Comparison of ENCODE assay signal across 26 cellular contexts in the genomic region with DNA sequence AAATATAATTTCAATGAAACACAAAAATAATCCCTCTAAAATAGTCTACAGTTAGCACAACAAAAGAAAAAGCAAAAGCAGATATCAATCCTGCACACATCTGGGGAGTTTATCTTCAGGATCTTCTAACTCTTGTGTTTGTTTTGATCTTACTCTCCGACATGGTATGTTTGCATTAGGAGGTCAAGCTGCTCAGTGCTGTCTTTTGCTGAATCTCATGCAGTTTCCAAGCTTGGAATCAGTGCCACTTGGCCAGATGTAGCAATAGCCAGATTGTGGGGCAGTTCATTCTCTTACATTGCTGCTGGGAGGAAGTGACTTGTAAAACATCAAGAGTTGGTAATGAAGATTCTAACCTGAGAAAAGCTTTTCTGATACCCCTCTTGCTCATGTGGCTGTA. TPM values are rescaled to one million over a fixed set of nuclear protein-coding genes. Genes with fewer than 3 reads are reported as not detected.
DNase-seq lines count a peak whose midpoint lies in the region; ATAC-seq and TF ChIP-seq lines count a peak whose summit lies in the region.
"Had no signal": no experiment of that assay in that cellular context is flagged by ENCODE, and none has a peak within 500 bp of the region (broad histone marks: within the 10 kb centered on the region; RNA-seq: fewer than 3 reads in every experiment).

No MANE protein-coding gene starts in this region.

- H3K36me3 ChIP-seq in trophoblast cell (ENCODE audit: control insufficient read depth in 1 of 2, insufficient read depth in 2 of 2, low read length in 2 of 2) (peaks cover 2 to 4% of the 10 kb centered on the region in 2 experiments), tibial nerve (peaks cover 0 to 64% (median 6%) of the 10 kb centered on the region in 3 donors)

- no peak overlapping the region for H4K12ac ChIP-seq in trophoblast cell (ENCODE audit: low read depth, low read length)

- no peak overlapping the region for H3K4me3 Mint-ChIP-seq in activated CD8-positive, alpha-beta T cell treated with anti-CD3 and anti-CD28 coated beads for 36 hours
- H3K4me3 Mint-ChIP-seq: activated CD4-positive, alpha-beta memory T cell treated with anti-CD3 and anti-CD28 coated beads, Interleukin-2, amount 10 ng/mL, durations not matched to agents 7 days and 5 days; activated naive CD4-positive, alpha-beta T cell treated with anti-CD3 and anti-CD28 coated beads for 36 hours; CD8-positive, alpha-beta memory T cell; T-helper 2 cell treated with Interferon-gamma antibody and Interleukin-4, amounts not matched to agents 5 μg/mL and 100 μg/mL, for 36 hours had no signal

- DNase-seq in LNCaP clone FGC (ENCODE audit: low read depth), result peak; percentile 80
- DNase-seq in activated CD8-positive, alpha-beta T cell treated with anti-CD3 and anti-CD28 coated beads for 36 hours, result no peak
- peak; percentile 86 for DNase-seq in fibroblast of villous mesenchyme (ENCODE audit: low read depth)
- DNase-seq in trophoblast cell, result peak in 1 of 2 donors; percentile 28
- no peak for DNase-seq in tibial nerve (ENCODE audit: low spot score in 2 of 2)
- DNase-seq: activated CD4-positive, alpha-beta memory T cell treated with anti-CD3 and anti-CD28 coated beads, Interleukin-2, amount 10 ng/mL, durations not matched to agents 7 days and 5 days; activated naive CD4-positive, alpha-beta T cell treated with anti-CD3 and anti-CD28 coated beads for 36 hours; activated T-cell treated with anti-CD3 and anti-CD28 coated beads, Interleukin-2, amount 50 U/mL, for 1 hour; aorta; CD8-positive, alpha-beta memory T cell; GM23248; kidney; NCI-H1105; NCI-H446; stimulated activated CD4-positive, alpha-beta T cell treated with anti-CD3 and anti-CD28 coated beads, Interleukin-4, amount 100 ng/mL, for 24 hours; stimulated activated naive CD8-positive, alpha-beta T cell treated with anti-CD3 and anti-CD28 coated beads, Interleukin-15, Interleukin-2, amounts not matched to agents 100 U/mL and 50 U/mL, for 24 hours; WERI-Rb-1 had no signal

- TF ChIP-seq POLR2A in tibial nerve (IDR thresholded peaks at IDR 0.05), result no peak

- H3K9ac ChIP-seq in trophoblast cell (ENCODE audit: low read length), result no peak overlapping the region
- H3K9ac ChIP-seq: GM23248 had no signal

- CTCF ChIA-PET in activated CD8-positive, alpha-beta T cell treated with anti-CD3 and anti-CD28 coated beads for 36 hours (lab: Charles Lee), result no interaction called here

- no peak overlapping the region for H4K91ac ChIP-seq in trophoblast cell (ENCODE audit: low read depth, low read length)

- TF ChIP-seq CTCF in LNCaP clone FGC (IDR thresholded peaks at IDR 0.05; ENCODE audit: control insufficient read depth, extremely low read depth, insufficient read depth) (no peak), fibroblast of villous mesenchyme (IDR thresholded peaks at IDR 0.05; ENCODE audit: insufficient read depth, low read depth, low read length) (no peak), tibial nerve (IDR thresholded peaks at IDR 0.05) (no peak)
- no peak for TF ChIP-seq CTCF in activated CD8-positive, alpha-beta T cell treated with anti-CD3 and anti-CD28 coated beads for 36 hours (IDR thresholded peaks at IDR 0.05)

- ATAC-seq in activated CD8-positive, alpha-beta T cell treated with anti-CD3 and anti-CD28 coated beads for 36 hours, result no peak
- ATAC-seq in GM18909 (IDR thresholded peaks at IDR 0.05; ENCODE audit: poor library complexity, unreplicated experiment), result no peak
- ATAC-seq in GM19324 (IDR thresholded peaks at IDR 0.05; ENCODE audit: low FRiP score, unreplicated experiment), result no peak
- ATAC-seq: gastroesophageal sphincter; stimulated activated naive CD8-positive, alpha-beta T cell treated with anti-CD3 and anti-CD28 coated beads, Interleukin-15, Interleukin-2, amounts not matched to agents 100 U/mL and 50 U/mL, for 24 hours had no signal

- H3K9me3 ChIP-seq in trophoblast cell (ENCODE audit: insufficient read depth, low read depth, low read length) (no peaks in the 10 kb centered on the region), tibial nerve (no peaks in the 10 kb centered on the region)
- H3K9me3 ChIP-seq: gastroesophageal sphincter, neutrophil, SJSA1 had no signal

- no peaks in the 10 kb centered on the region for H3K27me3 Mint-ChIP-seq in activated CD8-positive, alpha-beta T cell treated with anti-CD3 and anti-CD28 coated beads for 36 hours
- H3K27me3 Mint-ChIP-seq: activated CD4-positive, alpha-beta memory T cell treated with anti-CD3 and anti-CD28 coated beads, Interleukin-2, amount 10 ng/mL, durations not matched to agents 7 days and 5 days; CD8-positive, alpha-beta memory T cell had no signal

- no peak overlapping the region for H2AFZ ChIP-seq in trophoblast cell (ENCODE audit: insufficient read depth, low read length, poor library complexity)
- H2AFZ ChIP-seq: GM23248 had no signal

- no peak overlapping the region for H2BK120ac ChIP-seq in trophoblast cell (ENCODE audit: insufficient read depth, low read length, poor library complexity)

- peaks cover 35% of the 10 kb centered on the region for H3K36me3 Mint-ChIP-seq in activated CD8-positive, alpha-beta T cell treated with anti-CD3 and anti-CD28 coated beads for 36 hours (ENCODE audit: low read depth)

- TF ChIP-seq EP300 in tibial nerve (IDR thresholded peaks at IDR 0.05), result no peak

- H3K79me1 ChIP-seq in trophoblast cell (ENCODE audit: low read length), result peaks cover 22% of the 10 kb centered on the region

- H2BK12ac ChIP-seq in trophoblast cell (ENCODE audit: low read length), result peak overlapping the region; percentile 79

- peak overlapping the region; percentile 45 for H3K27ac ChIP-seq in trophoblast cell (ENCODE audit: low read depth, low read length)
- no peak overlapping the region for H3K27ac ChIP-seq in tibial nerve
- H3K27ac ChIP-seq: gastroesophageal sphincter, GM23248, neutrophil, SJSA1, WERI-Rb-1 had no signal

- H2BK5ac ChIP-seq in trophoblast cell (ENCODE audit: low read depth, low read length, poor library complexity), result peak overlapping the region; percentile 74

- H3K9me3 Mint-ChIP-seq in activated CD8-positive, alpha-beta T cell treated with anti-CD3 and anti-CD28 coated beads for 36 hours, result no peaks in the 10 kb centered on the region
- H3K9me3 Mint-ChIP-seq: activated CD4-positive, alpha-beta memory T cell treated with anti-CD3 and anti-CD28 coated beads, Interleukin-2, amount 10 ng/mL, durations not matched to agents 7 days and 5 days; activated naive CD4-positive, alpha-beta T cell treated with anti-CD3 and anti-CD28 coated beads for 36 hours; CD8-positive, alpha-beta memory T cell; T-helper 2 cell treated with Interferon-gamma antibody and Interleukin-4, amounts not matched to agents 5 μg/mL and 100 μg/mL, for 36 hours had no signal

- H3K27ac Mint-ChIP-seq in activated CD8-positive, alpha-beta T cell treated with anti-CD3 and anti-CD28 coated beads for 36 hours, result peak overlapping the region; percentile 30
- H3K27ac Mint-ChIP-seq: activated CD4-positive, alpha-beta memory T cell treated with anti-CD3 and anti-CD28 coated beads, Interleukin-2, amount 10 ng/mL, durations not matched to agents 7 days and 5 days; activated naive CD4-positive, alpha-beta T cell treated with anti-CD3 and anti-CD28 coated beads for 36 hours; T-helper 2 cell treated with Interferon-gamma antibody and Interleukin-4, amounts not matched to agents 5 μg/mL and 100 μg/mL, for 36 hours had no signal

- no CpG with 5 or more reads among the region's 1 CpG for WGBS in trophoblast cell (ENCODE audit: extremely low coverage, insufficient coverage, insufficient read length)
- WGBS in tibial nerve, 2 donors, result 69 to 85% methylated on average over 1 of the region's 1 CpG

- H2AK5ac ChIP-seq in trophoblast cell (ENCODE audit: low read length), result no peak overlapping the region

- no peak overlapping the region for H3K4me3 ChIP-seq in LNCaP clone FGC (ENCODE audit: low read depth, low read length)
- H3K4me3 ChIP-seq in fibroblast of villous mesenchyme (ENCODE audit: low read depth, low read length), result no peak overlapping the region
- H3K4me3 ChIP-seq in trophoblast cell (ENCODE audit: low read depth, low read length), result no peak overlapping the region
- H3K4me3 ChIP-seq in tibial nerve, result no peak overlapping the region
- H3K4me3 ChIP-seq: gastroesophageal sphincter, GM23248, lung, SJSA1 had no signal

- H3K27me3 ChIP-seq in trophoblast cell (ENCODE audit: insufficient read depth, low read length), result no peaks in the 10 kb centered on the region
- H3K27me3 ChIP-seq in tibial nerve, result no peaks in the 10 kb centered on the region
- H3K27me3 ChIP-seq: gastroesophageal sphincter, neutrophil, SJSA1 had no signal

- POLR2A ChIA-PET in activated CD8-positive, alpha-beta T cell treated with anti-CD3 and anti-CD28 coated beads for 36 hours (lab: Charles Lee), result interaction anchor here (0.6 kb wide), 2 partner anchors 29 to 121 kb away, joined by 3 read pairs; a partner anchor contains a TSS

- intact Hi-C loops in activated CD8-positive, alpha-beta T cell treated with anti-CD3 and anti-CD28 coated beads for 36 hours (cut with micrococcal nuclease), result loop anchor here (10.0 kb wide), 1 partner anchor 196 kb away; no protein-coding TSS in a partner anchor

- H4K8ac ChIP-seq in trophoblast cell (ENCODE audit: low read depth, low read length), result no peak overlapping the region

- no peaks in the 10 kb centered on the region for H3K79me2 ChIP-seq in trophoblast cell (ENCODE audit: control insufficient read depth, insufficient read depth, low read length, poor library complexity)

- no peak overlapping the region for H3K23ac ChIP-seq in trophoblast cell (ENCODE audit: low read length)

- H3K18ac ChIP-seq in trophoblast cell (ENCODE audit: low read length), result no peak overlapping the region

- H3K4ac ChIP-seq in trophoblast cell (ENCODE audit: low read depth, low read length), result no peak overlapping the region

- H3K4me2 ChIP-seq in trophoblast cell (ENCODE audit: low read length), result peak overlapping the region; percentile 17

- H3K4me1 ChIP-seq in trophoblast cell (ENCODE audit: control insufficient read depth in 1 of 2, insufficient read depth in 2 of 2, low read length in 2 of 2) (peaks cover 12 to 24% of the 10 kb centered on the region in 2 experiments), tibial nerve (no peaks in the 10 kb centered on the region)
- H3K4me1 ChIP-seq: gastroesophageal sphincter, SJSA1 had no signal

- no peak overlapping the region for H3K14ac ChIP-seq in trophoblast cell (ENCODE audit: low read length)

- no peaks in the 10 kb centered on the region for H3K4me1 Mint-ChIP-seq in activated CD8-positive, alpha-beta T cell treated with anti-CD3 and anti-CD28 coated beads for 36 hours (ENCODE audit: low read depth)
- H3K4me1 Mint-ChIP-seq: CD8-positive, alpha-beta memory T cell had no signal

RNA-seq across cellular contexts. Expression of a gene that starts 29.5 kb away (rescaled TPM):
- 10 to 100 TPM; 46.8 to 50.0 TPM for total RNA-seq in activated CD8-positive, alpha-beta T cell treated with anti-CD3 and anti-CD28 coated beads for 36 hours
- total RNA-seq in fibroblast of villous mesenchyme, result 15.8 and 24.2 TPM in 2 replicates
- polyA plus RNA-seq in trophoblast cell (2013), result 24.7 and 25.6 TPM in 2 replicates
- total RNA-seq in tibial nerve, result 10 to 100 TPM in 2 of 4 donors, 1 to 10 TPM in 2; 9.0 to 25.2 (median 12.9) TPM

RNA-seq across cellular contexts. Expression of a gene that starts 29.5 kb away (rescaled TPM):
- total RNA-seq in activated CD8-positive, alpha-beta T cell treated with anti-CD3 and anti-CD28 coated beads for 36 hours, result under 1 TPM; 0.11 to 0.18 TPM
- total RNA-seq in fibroblast of villous mesenchyme (under 0.01 TPM in 2 replicates), tibial nerve (not detected)
- polyA plus RNA-seq in trophoblast cell (2013), result 0.10 and 0.12 TPM in 2 replicates
- total RNA-seq: aorta, epithelial cell of proximal tubule, gastroesophageal sphincter, GM23248, kidney, LHCN-M2 had no signal
- polyA plus RNA-seq: aorta; CD8-positive, alpha-beta memory T cell; GM23248; lung had no signal

Comparison
In these comparisons a context has a peak if more than half of its experiments do, and no peak if none do; other contexts are left out.
1. DNase-seq: peak in LNCaP clone FGC (single experiment) and fibroblast of villous mesenchyme (single experiment); none in activated CD8-positive, alpha-beta T cell treated with anti-CD3 and anti-CD28 coated beads for 36 hours (single experiment) and tibial nerve (0 of 2).